Comparison of ENCODE assay signal across 8 cellular contexts in genomic region chr1:212683357-212683722, GRCh38. TPM values are rescaled to one million over a fixed set of nuclear protein-coding genes. Genes with fewer than 3 reads are reported as not detected.
DNase-seq lines count a peak whose midpoint lies in the region; ATAC-seq and TF ChIP-seq lines count a peak whose summit lies in the region.

No MANE protein-coding gene starts in this region.

- ATAC-seq in GM19351 (IDR thresholded peaks at IDR 0.05; ENCODE audit: unreplicated experiment) (peak; percentile 75), HG03280 (IDR thresholded peaks at IDR 0.05; ENCODE audit: unreplicated experiment) (peak; percentile 68)

- no peak overlapping the region for H3K27ac Mint-ChIP-seq in mesothelial cell of epicardium

- no peak overlapping the region for H3K4me3 ChIP-seq in MG63

- peaks cover 16% of the 10 kb centered on the region for H3K27me3 Mint-ChIP-seq in mesothelial cell of epicardium (ENCODE audit: low read depth)

- DNase-seq in Daoy (ENCODE audit: low read depth) (peak; percentile 14), mesothelial cell of epicardium (ENCODE audit: low spot score in 2 of 2, unreplicated experiment in 2 of 2) (no peak), HCEC 1CT (no peak), MG63 (no peak)
- DNase-seq in activated CD8-positive, alpha-beta memory T cell treated with anti-CD3 and anti-CD28 coated beads for 24 hours, result peak; percentile 84
- peak; percentile 76 to 78 for DNase-seq in stimulated activated CD8-positive, alpha-beta memory T cell treated with anti-CD3 and anti-CD28 coated beads, Interleukin-15, amount 100 ng/mL, for 48 hours (ENCODE audit: low read depth in 2 of 2)

- no peaks in the 10 kb centered on the region for H3K27me3 ChIP-seq in MG63

- H3K9me3 ChIP-seq in MG63, result no peaks in the 10 kb centered on the region

- H3K36me3 ChIP-seq in MG63, result no peaks in the 10 kb centered on the region

- TF ChIP-seq CTCF in mesothelial cell of epicardium (IDR thresholded peaks at IDR 0.05; ENCODE audit: unreplicated experiment), result no peak

- no peak overlapping the region for H3K4me3 Mint-ChIP-seq in mesothelial cell of epicardium

- H3K9me3 Mint-ChIP-seq in mesothelial cell of epicardium, result no peaks in the 10 kb centered on the region

- H3K36me3 Mint-ChIP-seq in mesothelial cell of epicardium, result no peaks in the 10 kb centered on the region

- H3K4me1 Mint-ChIP-seq in mesothelial cell of epicardium, result peaks cover 11% of the 10 kb centered on the region

RNA-seq across cellular contexts. Expression of gene BATF3, which starts 16.3 kb away (rescaled TPM):
- total RNA-seq in Daoy (2014; rRNA removed; shearing (Covaris generic)), result 3.1 and 12.4 TPM in 2 replicates
- total RNA-seq in mesothelial cell of epicardium, result 0.84 to 1.0 TPM (median 1.0 TPM) in 3 replicates
- total RNA-seq in MG63 (2014; rRNA removed; shearing (Covaris generic); ENCODE audit: low replicate concordance), result 2.3 and 3.2 TPM in 2 replicates

Comparison
In these comparisons a context has a peak if more than half of its experiments do, and no peak if none do; other contexts are left out.
1. DNase-seq: peak in Daoy (single experiment), activated CD8-positive, alpha-beta memory T cell treated with anti-CD3 and anti-CD28 coated beads for 24 hours (single experiment) and stimulated activated CD8-positive, alpha-beta memory T cell treated with anti-CD3 and anti-CD28 coated beads, Interleukin-15, amount 100 ng/mL, for 48 hours (2 of 2); none in mesothelial cell of epicardium (0 of 2), HCEC 1CT (single experiment) and MG63 (single experiment).